ENCODE assay signal across 19 cellular contexts in genomic region chr9:104606202-104606601, GRCh38. TPM values are rescaled to one million over a fixed set of nuclear protein-coding genes. Genes with fewer than 3 reads are reported as not detected.
"Had no signal": no experiment of that assay in that cellular context is flagged by ENCODE, and none has a peak within 500 bp of the region (broad histone marks: within the 10 kb centered on the region; RNA-seq: fewer than 3 reads in every experiment).

No MANE protein-coding gene starts in this region.

- ATAC-seq: activated naive CD8-positive, alpha-beta T cell treated with anti-CD3 and anti-CD28 coated beads, Interleukin-2, amount 50 U/mL, for 24 hours; effector memory CD8-positive, alpha-beta T cell; left colon; naive thymus-derived CD4-positive, alpha-beta T cell had no signal

- H3K27me3 ChIP-seq: sigmoid colon had no signal

- H3K27ac ChIP-seq: sigmoid colon had no signal

- H3K4me1 ChIP-seq: sigmoid colon had no signal

- DNase-seq: activated B cell treated with CpG ODN at 0.5 μM for 24 hours; activated CD4-positive, alpha-beta T cell treated with anti-CD3 and anti-CD28 coated beads, Interleukin-2, amount 10 ng/mL, durations not matched to agents 24 days and 14 days; activated naive CD4-positive, alpha-beta T cell; activated naive CD8-positive, alpha-beta T cell treated with anti-CD3 and anti-CD28 coated beads, Interleukin-2, amount 50 U/mL, for 24 hours; central memory CD4-positive, alpha-beta T cell; effector memory CD8-positive, alpha-beta T cell; hypothalamus; left colon; naive thymus-derived CD4-positive, alpha-beta T cell; sigmoid colon; stimulated activated CD4-positive, alpha-beta T cell treated with anti-CD3 and anti-CD28 coated beads, Interleukin-2, amount 100 ng/mL, for 24 hours; stimulated activated naive CD4-positive, alpha-beta T cell; substantia nigra had no signal

- H3K36me3 ChIP-seq: sigmoid colon had no signal

- H3K9me3 ChIP-seq: sigmoid colon had no signal

- H3K4me3 ChIP-seq: sigmoid colon had no signal

RNA-seq across cellular contexts. Expression of gene OR13C2, which starts 0.8 kb away (rescaled TPM):
- total RNA-seq: activated B cell treated with CpG ODN at 0.5 μM for 24 hours; activated CD4-positive, alpha-beta T cell treated with anti-CD3 and anti-CD28 coated beads, Interleukin-2, amount 10 ng/mL, durations not matched to agents 24 days and 14 days; activated T-helper 1 cell treated with anti-CD3 and anti-CD28 coated beads, Interleukin-12 subunit alpha, Interleukin-12 subunit beta, Interleukin-2, Interleukin-4 antibody, amounts not matched to agents 30 ng/mL and 10 ng/mL and 1 ng/mL, durations not matched to agents 14 hours and 24 hours and 36 hours; left colon; lung microvascular endothelial cell; mononuclear cell; naive thymus-derived CD4-positive, alpha-beta T cell; posterior vena cava; T-helper 1 cell treated with Interleukin-12 subunit alpha and Interleukin-12 subunit beta and Interleukin-4 antibody, amounts not matched to agents 30 ng/mL and 1 ng/mL, for 36 hours; ureter had no signal

RNA-seq across cellular contexts. Expression of gene OR13C5, which starts 7.0 kb away (rescaled TPM):
- total RNA-seq: activated B cell treated with CpG ODN at 0.5 μM for 24 hours; activated CD4-positive, alpha-beta T cell treated with anti-CD3 and anti-CD28 coated beads, Interleukin-2, amount 10 ng/mL, durations not matched to agents 24 days and 14 days; activated T-helper 1 cell treated with anti-CD3 and anti-CD28 coated beads, Interleukin-12 subunit alpha, Interleukin-12 subunit beta, Interleukin-2, Interleukin-4 antibody, amounts not matched to agents 30 ng/mL and 10 ng/mL and 1 ng/mL, durations not matched to agents 14 hours and 24 hours and 36 hours; left colon; lung microvascular endothelial cell; mononuclear cell; naive thymus-derived CD4-positive, alpha-beta T cell; posterior vena cava; sigmoid colon; T-helper 1 cell treated with Interleukin-12 subunit alpha and Interleukin-12 subunit beta and Interleukin-4 antibody, amounts not matched to agents 30 ng/mL and 1 ng/mL, for 36 hours; ureter had no signal

RNA-seq across cellular contexts. Expression of gene OR13C9, which starts 11.8 kb away (rescaled TPM):
- total RNA-seq: activated B cell treated with CpG ODN at 0.5 μM for 24 hours; activated CD4-positive, alpha-beta T cell treated with anti-CD3 and anti-CD28 coated beads, Interleukin-2, amount 10 ng/mL, durations not matched to agents 24 days and 14 days; activated T-helper 1 cell treated with anti-CD3 and anti-CD28 coated beads, Interleukin-12 subunit alpha, Interleukin-12 subunit beta, Interleukin-2, Interleukin-4 antibody, amounts not matched to agents 30 ng/mL and 10 ng/mL and 1 ng/mL, durations not matched to agents 14 hours and 24 hours and 36 hours; left colon; lung microvascular endothelial cell; mononuclear cell; naive thymus-derived CD4-positive, alpha-beta T cell; posterior vena cava; T-helper 1 cell treated with Interleukin-12 subunit alpha and Interleukin-12 subunit beta and Interleukin-4 antibody, amounts not matched to agents 30 ng/mL and 1 ng/mL, for 36 hours; ureter had no signal

RNA-seq across cellular contexts. Expression of gene OR13C8, which starts 37.2 kb away (rescaled TPM):
- total RNA-seq: activated B cell treated with CpG ODN at 0.5 μM for 24 hours; activated CD4-positive, alpha-beta T cell treated with anti-CD3 and anti-CD28 coated beads, Interleukin-2, amount 10 ng/mL, durations not matched to agents 24 days and 14 days; activated T-helper 1 cell treated with anti-CD3 and anti-CD28 coated beads, Interleukin-12 subunit alpha, Interleukin-12 subunit beta, Interleukin-2, Interleukin-4 antibody, amounts not matched to agents 30 ng/mL and 10 ng/mL and 1 ng/mL, durations not matched to agents 14 hours and 24 hours and 36 hours; left colon; lung microvascular endothelial cell; mononuclear cell; naive thymus-derived CD4-positive, alpha-beta T cell; posterior vena cava; sigmoid colon; T-helper 1 cell treated with Interleukin-12 subunit alpha and Interleukin-12 subunit beta and Interleukin-4 antibody, amounts not matched to agents 30 ng/mL and 1 ng/mL, for 36 hours; ureter had no signal
